Comparison of ENCODE assay signal across 22 cellular contexts in genomic region chr6:107539849-107540464, GRCh38. TPM values are rescaled to one million over a fixed set of nuclear protein-coding genes. Genes with fewer than 3 reads are reported as not detected.
DNase-seq lines count a peak whose midpoint lies in the region; ATAC-seq, FAIRE-seq and TF ChIP-seq lines count a peak whose summit lies in the region.
"Had no signal": no experiment of that assay in that cellular context is flagged by ENCODE, and none has a peak within 500 bp of the region (broad histone marks: within the 10 kb centered on the region; RNA-seq: fewer than 3 reads in every experiment).

No MANE protein-coding gene starts in this region.

- FAIRE-seq in A549 (lab: Jason Lieb, UNC) = no peak
- FAIRE-seq in HepG2 (lab: Jason Lieb, UNC) = no peak
- FAIRE-seq: GM12891, H54, RCC 7860 had no signal

- H3K9me3 ChIP-seq in A549 (no peaks in the 10 kb centered on the region), HepG2 (ENCODE audit: low read length) (no peaks in the 10 kb centered on the region)
- H3K9me3 ChIP-seq: breast epithelium, SJSA1, tibial nerve had no signal

- POLR2A ChIA-PET in A549 (lab: Yijun Ruan, JAX) (no interaction called here), HepG2 (lab: Yijun Ruan, JAX) (interaction anchor here (0.8 to 3.3 kb wide), 12 partner anchors 9 to 130 kb away, joined by 3 to 41 read pairs (median 4); partner anchors contain the start of gene PDSS2), GM10248 (lab: Yijun Ruan, JAX) (no interaction called here)

- H3K4me3 ChIP-seq in A549 = no peak overlapping the region
- peak overlapping the region; percentile 34 to 49 (median 40); a peak in 5 of 6 replicates for H3K4me3 ChIP-seq in HepG2 (replicated peaks in 1 of 3; ENCODE audit: insufficient read depth in 1 of 3, low read depth in 2 of 3, low read length in 3 of 3)
- H3K4me3 ChIP-seq: breast epithelium, SJSA1, tibial nerve had no signal

- TF ChIP-seq RAD21 in A549 (conservative IDR thresholded peaks at IDR 0.05 in 1 of 2, IDR thresholded peaks at IDR 0.05 in 1 of 2) (no peak), HepG2 (CRISPR knock-in tag; IDR thresholded peaks at IDR 0.05) (no peak)

- peaks cover 9% of the 10 kb centered on the region for H3K79me2 ChIP-seq in HepG2 (ENCODE audit: insufficient read depth, low read length)

- no peak overlapping the region for H2AFZ ChIP-seq in HepG2 (ENCODE audit: low read length)

- ATAC-seq in A549 (no peak), HepG2 (peak; percentile 41)
- ATAC-seq: natural killer cell; stimulated activated naive CD8-positive, alpha-beta T cell treated with anti-CD3 and anti-CD28 coated beads, Interleukin-15, Interleukin-2, amounts not matched to agents 100 U/mL and 50 U/mL, for 24 hours had no signal

- no peaks in the 10 kb centered on the region for H3K27me3 ChIP-seq in HepG2 (ENCODE audit: control insufficient read depth in 1 of 2, insufficient read depth in 2 of 2, low read length in 2 of 2)
- H3K27me3 ChIP-seq: breast epithelium, SJSA1, tibial nerve had no signal

- DNase-seq in A549 (ENCODE audit: low read depth in 1 of 2, low spot score in 1 of 2) (no peak), NCI-H146 treated with DMSO at 0.1 percent for 48 hours (lab: John Stamatoyannopoulos, UW; ENCODE audit: unreplicated experiment) (peak; percentile 57), HepG2 (ENCODE audit: low spot score) (no peak), GM10248 (ENCODE audit: extremely low spot score) (no peak), inferior parietal cortex (ENCODE audit: extremely low spot score) (no peak), erythroblast (lab: John Stamatoyannopoulos, UW) (no peak), HuH-7.5 (ENCODE audit: low spot score) (no peak)
- DNase-seq: activated CD4-positive, alpha-beta memory T cell treated with anti-CD3 and anti-CD28 coated beads for 36 hours; activated gamma-delta T cell treated with Interleukin-2 at 50 U/mL for 16 hours; natural killer cell; NCI-H1105; posterior cingulate gyrus; stimulated activated naive CD8-positive, alpha-beta T cell treated with anti-CD3 and anti-CD28 coated beads, Interleukin-15, Interleukin-2, amounts not matched to agents 100 U/mL and 50 U/mL, for 24 hours; T-helper 2 cell had no signal

- H4K20me1 ChIP-seq in HepG2 (ENCODE audit: insufficient read depth, low read length) = no peaks in the 10 kb centered on the region

- H3K4me1 ChIP-seq in A549 = peaks cover 16% of the 10 kb centered on the region; the same call in 2 of the 3 replicates
- peaks cover 38% of the 10 kb centered on the region for H3K4me1 ChIP-seq in HepG2 (ENCODE audit: insufficient read depth, low read length)
- H3K4me1 ChIP-seq: breast epithelium had no signal

- TSS peak; percentile 87 for BruUV-seq in HepG2 (replicated peaks; lab: Mats Ljungman, UMichigan)

- H3K27ac ChIP-seq in A549 (peak overlapping the region; percentile 57; a peak in 5 of 6 replicates), VCaP (peak overlapping the region; percentile 56), HepG2 (ENCODE audit: extremely low read length, insufficient read depth, low read length) (peak overlapping the region; percentile 95)
- H3K27ac ChIP-seq: breast epithelium, C4-2B, SJSA1, tibial nerve had no signal

- TF ChIP-seq CTCF in A549 (IDR thresholded peaks at IDR 0.05) (no peak), VCaP (conservative IDR thresholded peaks at IDR 0.05) (no peak), HepG2 (CRISPR knock-in tag; IDR thresholded peaks at IDR 0.05) (no peak), GM10248 (IDR thresholded peaks at IDR 0.05; ENCODE audit: control extremely low read depth, extremely low read depth, low read depth, missing control alignments) (no peak)

- no peak for TF ChIP-seq EP300 in A549 (IDR thresholded peaks at IDR 0.05)
- TF ChIP-seq EP300 in HepG2 (IDR thresholded peaks at IDR 0.05; ENCODE audit: low read depth in 2 of 2, low read length in 2 of 2) = no peak
- no peak for TF ChIP-seq EP300 in HepG2 (CRISPR knock-in tag; IDR thresholded peaks at IDR 0.05; ENCODE audit: borderline replicate concordance)

- in situ Hi-C loops in HepG2 (cut with HindIII; ENCODE audit: extremely low pct_ligation_motif_present, low pct_unique_long_range_greater_than_20kb) = no loop called here

- H3K4me2 ChIP-seq in A549 = peak overlapping the region; percentile 51
- H3K4me2 ChIP-seq in HepG2 (ENCODE audit: low read depth, low read length) = peak overlapping the region; percentile 88

- peak overlapping the region; percentile 80 for H3K9ac ChIP-seq in HepG2 (ENCODE audit: insufficient read depth, low read depth, low read length)

- CTCF ChIA-PET in A549 (lab: Yijun Ruan, JAX) = interaction anchor here (0.8 kb wide), 1 partner anchor 135 kb away, joined by 3 read pairs; no protein-coding TSS in a partner anchor
- CTCF ChIA-PET in HepG2 (lab: Yijun Ruan, JAX; ENCODE audit: low intra/inter-chr PET ratio, low total read pairs) = no interaction called here
- CTCF ChIA-PET in GM10248 (lab: Yijun Ruan, JAX) = interaction anchor here (0.9 kb wide), 1 partner anchor 13 kb away, joined by 3 read pairs; no protein-coding TSS in a partner anchor

- TF ChIP-seq POLR2A in A549 (IDR thresholded peaks at IDR 0.05; ENCODE audit: low read length) (no peak), HepG2 (IDR thresholded peaks at IDR 0.05; ENCODE audit: insufficient read depth in 1 of 2, low read depth in 2 of 2, low read length in 2 of 2) (no peak), erythroblast (IDR thresholded peaks at IDR 0.05; ENCODE audit: low read length) (no peak)

- intact Hi-C loops in HepG2 (cut with micrococcal nuclease; ENCODE audit: unreplicated experiment) = loop anchor here (1.0 kb wide), 1 partner anchor 47 kb away; no protein-coding TSS in a partner anchor

- WGBS in A549 (ENCODE audit: missing lambda C conversion rate) = 26% methylated on average over 2 of the region's 2 CpGs
- 0% methylated on average over 2 of the region's 2 CpGs for WGBS in HepG2 (ENCODE audit: low lambda C conversion rate)

- H3K36me3 ChIP-seq in HepG2 (replicated peaks in 1 of 2; ENCODE audit: control insufficient read depth in 1 of 2, insufficient read depth in 2 of 2, low read length in 2 of 2) = peaks cover 0 to under 1% of the 10 kb centered on the region in 2 experiments; a peak in 4 of 5 replicates
- H3K36me3 ChIP-seq: breast epithelium, SJSA1, tibial nerve had no signal

TF ChIP-seq in A549, 52 proteins besides CTCF, POLR2A, EP300 and RAD21 (continues in another document):
- TF ChIP-seq ZFP36 (IDR thresholded peaks at IDR 0.05; ENCODE audit: borderline replicate concordance, partially characterized antibody) (no peak), ZNF302 (CRISPR knock-in tag; IDR thresholded peaks at IDR 0.05) (no peak), MAFK (IDR thresholded peaks at IDR 0.05; ENCODE audit: partially characterized antibody) (no peak), BHLHE40 (IDR thresholded peaks at IDR 0.05; ENCODE audit: low read depth, low read length) (no peak), GATA3 (IDR thresholded peaks at IDR 0.05; ENCODE audit: borderline replicate concordance) (no peak), NFE2L2 (conservative IDR thresholded peaks at IDR 0.05; ENCODE audit: low read length) (no peak), EHMT2 (IDR thresholded peaks at IDR 0.05; ENCODE audit: low read depth) (no peak), MAZ (IDR thresholded peaks at IDR 0.05; ENCODE audit: borderline replicate concordance, low read depth, low read length) (no peak), HDAC2 (IDR thresholded peaks at IDR 0.05) (no peak)

TF ChIP-seq in HepG2, 621 proteins besides CTCF, POLR2A, EP300 and RAD21 (continues in another document):
- TF ChIP-seq ZNF264 (CRISPR knock-in tag; IDR thresholded peaks at IDR 0.05) = no peak
- TF ChIP-seq MBNL3 (CRISPR knock-in tag; conservative IDR thresholded peaks at IDR 0.05) = no peak
- TF ChIP-seq PTBP1 (IDR thresholded peaks at IDR 0.05; ENCODE audit: low read depth, low read length, poor library complexity, severe bottlenecking) = no peak
- TF ChIP-seq SRY (CRISPR knock-in tag; IDR thresholded peaks at IDR 0.05) = no peak
- TF ChIP-seq ISX (CRISPR knock-in tag; conservative IDR thresholded peaks at IDR 0.05) = no peak
- no peak for TF ChIP-seq NFKBIZ (CRISPR knock-in tag; IDR thresholded peaks at IDR 0.05)

RNA-seq across cellular contexts. Expression of gene SOBP, which starts 50.0 kb away (rescaled TPM):
- 0.18 and 0.33 TPM in 2 replicates for polyA plus RNA-seq in A549 (2011; rRNA removed)
- polyA plus RNA-seq in A549 (2012; cell fraction: cytosol; rRNA removed) = 0.30 and 0.34 TPM in 2 replicates
- 0.54 and 0.86 TPM in 2 replicates for polyA plus RNA-seq in A549 (2012; cell fraction: nucleus; rRNA removed)
- polyA plus RNA-seq in A549 (2017; fragmentation: RNase III; extraction: RNeasy Plus Mini Kit Qiagen cat#74134 plus additional on column Dnase treatment) = 0.51 to 0.54 TPM (median 0.53 TPM) in 3 replicates
- 0.29 and 0.58 TPM in 2 replicates for polyA minus RNA-seq in A549 (2011; rRNA and poly(A)+ RNA removed)
- total RNA-seq in HepG2 (2016; rRNA removed; fragmentation: Illumina TruSeq; extraction: Trizol) = 5.0 and 6.9 TPM in 2 replicates
- 16.8 and 17.1 TPM in 2 replicates for total RNA-seq in HepG2 (2016; cell fraction: cytosol; rRNA removed; fragmentation: Illumina TruSeq; extraction: Trizol; ENCODE audit: low read depth)
- total RNA-seq in HepG2 (2016; cell fraction: insoluble cytoplasmic fraction; rRNA removed; fragmentation: Illumina TruSeq; extraction: Trizol) = 4.6 and 7.3 TPM in 2 replicates
- total RNA-seq in HepG2 (2016; cell fraction: membrane; rRNA removed; fragmentation: Illumina TruSeq; extraction: Trizol) = 9.6 and 9.9 TPM in 2 replicates
- 20.2 and 20.8 TPM in 2 replicates for total RNA-seq in HepG2 (2016; cell fraction: nucleus; rRNA removed; fragmentation: Illumina TruSeq; extraction: Trizol)
- 1.2 and 1.5 TPM in 2 replicates for polyA plus RNA-seq in HepG2 (2011; rRNA removed)
- polyA plus RNA-seq in HepG2 (2011; cell fraction: cytosol; rRNA removed) = 0.68 and 0.69 TPM in 2 replicates
- polyA plus RNA-seq in HepG2 (2011; cell fraction: nucleus; rRNA removed) = 2.6 and 4.7 TPM in 2 replicates
- polyA plus RNA-seq in HepG2 (2012) = 7.5 and 8.9 TPM in 2 replicates
- 3.7 and 4.0 TPM in 2 replicates for polyA plus RNA-seq in HepG2 (2016; cell fraction: cytosol; fragmentation: Illumina TruSeq; extraction: Trizol; ENCODE audit: low read depth)
- 7.3 and 10.4 TPM in 2 replicates for polyA plus RNA-seq in HepG2 (2016; cell fraction: insoluble cytoplasmic fraction; fragmentation: Illumina TruSeq; extraction: Trizol; ENCODE audit: low read depth)
- polyA plus RNA-seq in HepG2 (2016; cell fraction: membrane; fragmentation: Illumina TruSeq; extraction: Trizol; ENCODE audit: low read depth) = 7.3 and 8.1 TPM in 2 replicates
- polyA plus RNA-seq in HepG2 (2016; cell fraction: nucleus; fragmentation: Illumina TruSeq; extraction: Trizol; ENCODE audit: insufficient read depth, low read depth) = 11.6 and 12.0 TPM in 2 replicates
- 0.12 and 2.0 TPM in 2 replicates for polyA minus RNA-seq in HepG2 (2011; rRNA and poly(A)+ RNA removed; ENCODE audit: low replicate concordance)
- 2.5 and 3.5 TPM in 2 replicates for polyA minus RNA-seq in HepG2 (2011; cell fraction: cytosol; rRNA and poly(A)+ RNA removed)
- 17.2 and 22.7 TPM in 2 replicates for polyA minus RNA-seq in HepG2 (2011; cell fraction: nucleus; rRNA and poly(A)+ RNA removed)
